In the genomic region with DNA sequence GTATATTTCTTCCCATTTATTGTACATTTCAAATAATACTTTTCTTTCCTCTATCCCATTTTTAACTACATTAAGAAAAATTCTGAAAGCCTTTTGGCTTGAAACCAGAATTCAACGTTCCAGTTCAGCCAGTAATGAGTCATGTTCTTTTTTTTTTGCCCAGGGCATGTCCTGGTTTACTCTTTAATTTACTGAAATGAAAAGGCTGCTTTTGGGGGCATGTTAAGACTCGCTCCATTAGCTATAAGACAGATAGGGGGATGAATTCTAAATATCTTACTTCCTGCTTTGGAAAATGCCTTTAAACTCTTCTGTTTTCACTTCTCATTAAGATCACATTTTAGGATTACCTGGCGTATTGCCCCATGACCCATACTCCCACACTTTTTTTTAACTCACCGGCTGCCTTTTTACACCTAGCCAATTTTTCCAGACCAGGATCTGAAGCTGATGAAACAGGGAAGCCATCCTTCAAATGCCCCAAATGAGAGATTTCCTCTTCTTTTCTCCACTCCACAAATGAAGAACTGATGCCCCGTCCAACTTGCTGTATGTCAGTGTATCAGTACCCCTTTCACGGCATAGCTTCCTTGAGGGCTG, we compare ENCODE assay signal across 12 cellular contexts. TPM values are rescaled to one million over a fixed set of nuclear protein-coding genes. Genes with fewer than 3 reads are reported as not detected.
DNase-seq lines count a peak whose midpoint lies in the region; ATAC-seq and TF ChIP-seq lines count a peak whose summit lies in the region.
"Had no signal": no experiment of that assay in that cellular context is flagged by ENCODE, and none has a peak within 500 bp of the region (broad histone marks: within the 10 kb centered on the region; RNA-seq: fewer than 3 reads in every experiment).

No MANE protein-coding gene starts in this region.

- TF ChIP-seq CTCF in brain microvascular endothelial cell (IDR thresholded peaks at IDR 0.05; ENCODE audit: low read depth, low read length, missing control alignments) (no peak), nephron progenitor cell (IDR thresholded peaks at IDR 0.05) (no peak)

- ATAC-seq in HG03432 (IDR thresholded peaks at IDR 0.05; ENCODE audit: unreplicated experiment): peak; percentile 45
- no peak for ATAC-seq in naive thymus-derived CD4-positive, alpha-beta T cell

- H3K4me1 ChIP-seq in naive thymus-derived CD4-positive, alpha-beta T cell (ENCODE audit: control insufficient read depth in 2 of 2, insufficient read depth in 2 of 2, low read length in 2 of 2): no peaks in the 10 kb centered on the region

- H3K27ac Mint-ChIP-seq in nephron progenitor cell: peak overlapping the region; percentile 10
- H3K27ac Mint-ChIP-seq in naive thymus-derived CD4-positive, alpha-beta T cell: no peak overlapping the region

- H3K27me3 ChIP-seq in brain microvascular endothelial cell (replicated peaks): no peaks in the 10 kb centered on the region
- H3K27me3 ChIP-seq in naive thymus-derived CD4-positive, alpha-beta T cell (ENCODE audit: control insufficient read depth in 2 of 2, insufficient read depth in 2 of 2, low read length in 2 of 2): no peaks in the 10 kb centered on the region

- intact Hi-C loops in naive thymus-derived CD4-positive, alpha-beta T cell (cut with micrococcal nuclease): no loop called here

- no peak overlapping the region for H3K27ac ChIP-seq in brain microvascular endothelial cell
- H3K27ac ChIP-seq in naive thymus-derived CD4-positive, alpha-beta T cell (ENCODE audit: low read depth, low read length): no peak overlapping the region

- CTCF ChIA-PET in naive thymus-derived CD4-positive, alpha-beta T cell (lab: Charles Lee): no interaction called here

- in situ Hi-C loops in brain microvascular endothelial cell (cut with HindIII; ENCODE audit: low pct_ligation_motif_present, low sequenced_read_pairs): no loop called here

- no peaks in the 10 kb centered on the region for H3K9me3 Mint-ChIP-seq in nephron progenitor cell
- peaks cover 0 to 14% (median 1%) of the 10 kb centered on the region in 11 donors for H3K9me3 Mint-ChIP-seq in naive thymus-derived CD4-positive, alpha-beta T cell

- no peaks in the 10 kb centered on the region for H3K36me3 ChIP-seq in brain microvascular endothelial cell (replicated peaks)
- no peaks in the 10 kb centered on the region for H3K36me3 ChIP-seq in naive thymus-derived CD4-positive, alpha-beta T cell (ENCODE audit: control insufficient read depth in 2 of 3, insufficient read depth in 3 of 3, low read length in 3 of 3)

- peak; percentile 17 for DNase-seq in GM04504 (ENCODE audit: low read depth)
- peak; percentile 2 for DNase-seq in brain microvascular endothelial cell
- no peak for DNase-seq in nephron progenitor cell
- DNase-seq in pons (ENCODE audit: low spot score): no peak
- DNase-seq in naive thymus-derived CD4-positive, alpha-beta T cell: no peak
- DNase-seq in activated effector memory CD4-positive, alpha-beta T cell treated with Interleukin-2 at 50 U/mL for 16 hours: no peak
- no peak for DNase-seq in NCI-H2227 treated with DMSO at 0.1 percent for 48 hours (lab: John Stamatoyannopoulos, UW)
- DNase-seq: activated naive CD4-positive, alpha-beta T cell; NCI-H1092 treated with DMSO at 0.1 percent for 48 hours; posterior cingulate gyrus had no signal

- H3K4me3 ChIP-seq in brain microvascular endothelial cell (ENCODE audit: low read depth, low read length): no peak overlapping the region
- no peak overlapping the region for H3K4me3 ChIP-seq in naive thymus-derived CD4-positive, alpha-beta T cell (ENCODE audit: low read length)

- H3K4me1 Mint-ChIP-seq in nephron progenitor cell: peaks cover 14% of the 10 kb centered on the region
- H3K4me1 Mint-ChIP-seq in naive thymus-derived CD4-positive, alpha-beta T cell: no peaks in the 10 kb centered on the region

- no peak overlapping the region for H3K4me3 Mint-ChIP-seq in nephron progenitor cell
- H3K4me3 Mint-ChIP-seq in naive thymus-derived CD4-positive, alpha-beta T cell: no peak overlapping the region

- POLR2A ChIA-PET in naive thymus-derived CD4-positive, alpha-beta T cell (lab: Charles Lee): no interaction called here

- H3K9me3 ChIP-seq in naive thymus-derived CD4-positive, alpha-beta T cell (ENCODE audit: control insufficient read depth in 2 of 3, low read length in 3 of 3): no peaks in the 10 kb centered on the region

- H3K27me3 Mint-ChIP-seq in nephron progenitor cell (ENCODE audit: low read depth, poor library complexity): peaks cover 3% of the 10 kb centered on the region
- H3K27me3 Mint-ChIP-seq in naive thymus-derived CD4-positive, alpha-beta T cell: peaks cover 0 to 25% (median 11%) of the 10 kb centered on the region in 5 donors

- no peaks in the 10 kb centered on the region for H3K36me3 Mint-ChIP-seq in nephron progenitor cell (ENCODE audit: low read depth)
- H3K36me3 Mint-ChIP-seq in naive thymus-derived CD4-positive, alpha-beta T cell: no peaks in the 10 kb centered on the region

RNA-seq across cellular contexts. Expression of gene ABCA12, which starts 0.6 kb away (rescaled TPM):
- total RNA-seq in naive thymus-derived CD4-positive, alpha-beta T cell: not detected
- polyA plus RNA-seq in naive thymus-derived CD4-positive, alpha-beta T cell: not detected
- total RNA-seq: T-helper 1 cell treated with Interleukin-12 subunit alpha and Interleukin-12 subunit beta and Interleukin-4 antibody, amounts not matched to agents 30 ng/mL and 1 ng/mL, for 36 hours had no signal

Comparison
In these comparisons a context has a peak if more than half of its experiments do, and no peak if none do; other contexts are left out.
1. DNase-seq: peak in GM04504 (single experiment) and brain microvascular endothelial cell (single experiment); none in nephron progenitor cell (single experiment), pons (single experiment), naive thymus-derived CD4-positive, alpha-beta T cell (0 of 9), activated effector memory CD4-positive, alpha-beta T cell treated with Interleukin-2 at 50 U/mL for 16 hours (single experiment) and NCI-H2227 treated with DMSO at 0.1 percent for 48 hours (single experiment).